ENCODE assay signal across 8 cellular contexts in genomic region chr12:50568338-50569155, GRCh38.
A peak's percentile ranks its signal among the peaks of the same experiment; 100 is the strongest.
DNase-seq lines count a peak whose midpoint lies in the region; ATAC-seq and TF ChIP-seq lines count a peak whose summit lies in the region.

No MANE protein-coding gene starts in this region.

- no peak for TF ChIP-seq POLR2A in vagina (IDR thresholded peaks at IDR 0.05)

- H3K27me3 Mint-ChIP-seq in activated T-cell treated with anti-CD3 and anti-CD28 coated beads, Interleukin-2, amount 50 U/mL, for 4 hours (ENCODE audit: low read depth) = no peaks in the 10 kb centered on the region

- ATAC-seq in Right ventricle myocardium superior (ENCODE audit: poor library complexity) = peak; percentile 21
- ATAC-seq in Right ventricle myocardium inferior = no peak
- ATAC-seq in HG03097 (IDR thresholded peaks at IDR 0.05; ENCODE audit: low FRiP score, unreplicated experiment) = no peak
- no peak for ATAC-seq in activated T-cell treated with anti-CD3 and anti-CD28 coated beads, Interleukin-2, amount 50 U/mL, for 4 hours

- H3K36me3 Mint-ChIP-seq in activated T-cell treated with anti-CD3 and anti-CD28 coated beads, Interleukin-2, amount 50 U/mL, for 4 hours (ENCODE audit: insufficient read depth) = peaks cover 2% of the 10 kb centered on the region

- H4K8ac ChIP-seq in neuronal stem cell (ENCODE audit: low read depth, low read length) = no peak overlapping the region

- H2BK120ac ChIP-seq in neuronal stem cell (ENCODE audit: low read depth, low read length) = no peak overlapping the region

- H3K36me3 ChIP-seq in neuronal stem cell (replicated peaks in 1 of 2; ENCODE audit: control insufficient read depth in 2 of 2, insufficient read depth in 2 of 2, low read length in 2 of 2) (no peaks in the 10 kb centered on the region), vagina (no peaks in the 10 kb centered on the region)

- H2AK5ac ChIP-seq in neuronal stem cell (ENCODE audit: low read depth, low read length) = no peak overlapping the region

- WGBS in neuronal stem cell (ENCODE audit: extremely low coverage in 2 of 2, insufficient read length in 2 of 2, insufficient replicate concordance in 1 of 2), 2 donors = no CpG with 5 or more reads among the region's 4 CpGs

- no peak overlapping the region for H3K4me2 ChIP-seq in neuronal stem cell (ENCODE audit: insufficient read depth, low read length, poor library complexity, severe bottlenecking)

- H3K4ac ChIP-seq in neuronal stem cell (ENCODE audit: low read length) = no peak overlapping the region

- H3K4me1 ChIP-seq in neuronal stem cell (ENCODE audit: control insufficient read depth in 2 of 2, insufficient read depth in 1 of 2, low read depth in 1 of 2, low read length in 2 of 2) (peaks cover 5 to 11% of the 10 kb centered on the region in 2 donors), vagina (peaks cover 75% of the 10 kb centered on the region)

- H3K27ac ChIP-seq in neuronal stem cell (replicated peaks; ENCODE audit: low read length) (peak overlapping the region; percentile 3), vagina (peak overlapping the region; percentile 58)

- H2BK12ac ChIP-seq in neuronal stem cell (ENCODE audit: low read length) = no peak overlapping the region

- no peak overlapping the region for H2BK15ac ChIP-seq in neuronal stem cell (ENCODE audit: low read length)

- no peak overlapping the region for H3K18ac ChIP-seq in neuronal stem cell (ENCODE audit: low read length)

- H3K4me1 Mint-ChIP-seq in activated T-cell treated with anti-CD3 and anti-CD28 coated beads, Interleukin-2, amount 50 U/mL, for 4 hours (ENCODE audit: low read depth) = peaks cover 59% of the 10 kb centered on the region

- no peak for DNase-seq in Right ventricle myocardium superior
- DNase-seq in Right ventricle myocardium inferior (ENCODE audit: missing footprints) = no peak
- DNase-seq in fibroblast of villous mesenchyme (ENCODE audit: low read depth) = peak; percentile 69
- DNase-seq in neuronal stem cell (ENCODE audit: low spot score) = no peak
- no peak for DNase-seq in vagina (ENCODE audit: extremely low spot score in 2 of 2)
- no peak for DNase-seq in NCI-H2196 (lab: John Stamatoyannopoulos, UW; ENCODE audit: unreplicated experiment)
- DNase-seq in activated T-cell treated with anti-CD3 and anti-CD28 coated beads, Interleukin-2, amount 50 U/mL, for 4 hours = no peak

- intact Hi-C loops in Right ventricle myocardium superior (cut with DNase I) = no loop called here
- intact Hi-C loops in Right ventricle myocardium inferior (cut with DNase I) = no loop called here
- intact Hi-C loops in vagina (cut with DNase I) = no loop called here

- H3K4me3 Mint-ChIP-seq in activated T-cell treated with anti-CD3 and anti-CD28 coated beads, Interleukin-2, amount 50 U/mL, for 4 hours = no peak overlapping the region

- H3K9ac ChIP-seq in neuronal stem cell (ENCODE audit: low read depth, low read length, poor library complexity) = no peak overlapping the region

- no peak overlapping the region for H4K91ac ChIP-seq in neuronal stem cell (ENCODE audit: low read depth, low read length, poor library complexity)

- H3K4me3 ChIP-seq in fibroblast of villous mesenchyme (ENCODE audit: low read depth, low read length) (peak overlapping the region; percentile 14), neuronal stem cell (ENCODE audit: low read length in 2 of 2) (no peak overlapping the region), vagina (no peak overlapping the region)

- H2AFZ ChIP-seq in neuronal stem cell (ENCODE audit: low read length) = no peak overlapping the region

- no peaks in the 10 kb centered on the region for H3K9me3 ChIP-seq in neuronal stem cell (replicated peaks in 1 of 2; ENCODE audit: control insufficient read depth in 2 of 2, insufficient read depth in 1 of 2, low read depth in 1 of 2, low read length in 2 of 2)
- H3K9me3 ChIP-seq in vagina = no peaks in the 10 kb centered on the region

- no peaks in the 10 kb centered on the region for H3K9me3 Mint-ChIP-seq in activated T-cell treated with anti-CD3 and anti-CD28 coated beads, Interleukin-2, amount 50 U/mL, for 4 hours

- no peak for TF ChIP-seq CTCF in fibroblast of villous mesenchyme (IDR thresholded peaks at IDR 0.05; ENCODE audit: insufficient read depth, low read depth, low read length)
- TF ChIP-seq CTCF in vagina (IDR thresholded peaks at IDR 0.05) = no peak

- H3K23ac ChIP-seq in neuronal stem cell (ENCODE audit: low read depth, low read length, poor library complexity) = no peak overlapping the region

- H3K27me3 ChIP-seq in neuronal stem cell (ENCODE audit: control insufficient read depth in 3 of 3, insufficient read depth in 3 of 3, low read depth in 1 of 3, low read length in 3 of 3) = no peaks in the 10 kb centered on the region
- H3K27me3 ChIP-seq in vagina = no peaks in the 10 kb centered on the region

- peaks cover 1% of the 10 kb centered on the region for H3K79me1 ChIP-seq in neuronal stem cell (ENCODE audit: low read depth, low read length)

- no peak overlapping the region for H2BK5ac ChIP-seq in neuronal stem cell (ENCODE audit: low read length)

- H3K14ac ChIP-seq in neuronal stem cell (ENCODE audit: low read length) = no peak overlapping the region
